Comparison of ENCODE assay signal across 8 cellular contexts in genomic region chr18:48023334-48024008, GRCh38.
DNase-seq lines count a peak whose midpoint lies in the region; ATAC-seq, FAIRE-seq and TF ChIP-seq lines count a peak whose summit lies in the region.

No MANE protein-coding gene starts in this region.

- H3K4me1 ChIP-seq in GM23248 (ENCODE audit: insufficient read depth): 0 out of 2 replicates have a peak, but pooled peaks cover 8% of the 10 kb centered on the region
- H3K4me1 ChIP-seq in astrocyte (ENCODE audit: insufficient read depth, low read length): peaks cover 19% of the 10 kb centered on the region
- H3K4me1 ChIP-seq in keratinocyte (ENCODE audit: control insufficient read depth, extremely low read depth, insufficient read depth, low read length): peaks cover 25% of the 10 kb centered on the region
- H3K4me1 ChIP-seq in upper lobe of right lung: peaks cover 26% of the 10 kb centered on the region

- DNase-seq in AG20443 (ENCODE audit: low spot score): peak; percentile 52
- peak; percentile 65 for DNase-seq in GM23248
- DNase-seq in NCI-H2196 treated with DMSO at 0.1 percent for 48 hours (lab: John Stamatoyannopoulos, UW; ENCODE audit: unreplicated experiment): peak; percentile 77
- peak; percentile 81 for DNase-seq in astrocyte (ENCODE audit: low read depth)
- peak; percentile 65 for DNase-seq in keratinocyte (ENCODE audit: low read depth, low spot score)
- DNase-seq in upper lobe of right lung: peak; percentile 44
- no peak for DNase-seq in immature natural killer cell
- no peak for DNase-seq in T-helper 17 cell

- H3K36me3 ChIP-seq in GM23248 (ENCODE audit: low read depth) (no peaks in the 10 kb centered on the region), astrocyte (ENCODE audit: insufficient read depth, low read length) (no peaks in the 10 kb centered on the region), keratinocyte (ENCODE audit: control insufficient read depth in 2 of 2, extremely low read depth in 1 of 2, insufficient read depth in 2 of 2, low read length in 2 of 2) (no peaks in the 10 kb centered on the region), upper lobe of right lung (no peaks in the 10 kb centered on the region)

- in situ Hi-C loops in GM23248 (cut with MboI): loop anchor here (25.0 kb wide), 1 partner anchor 811 kb away; no protein-coding TSS in a partner anchor

- H3K9me2 ChIP-seq in GM23248 (ENCODE audit: insufficient read depth): no peaks in the 10 kb centered on the region

- no peaks in the 10 kb centered on the region for H3F3A ChIP-seq in GM23248 (ENCODE audit: insufficient read depth)

- H4K20me1 ChIP-seq in GM23248 (ENCODE audit: insufficient read depth): no peaks in the 10 kb centered on the region
- H4K20me1 ChIP-seq in astrocyte (ENCODE audit: insufficient read depth, low read length): no peaks in the 10 kb centered on the region
- H4K20me1 ChIP-seq in keratinocyte (ENCODE audit: control insufficient read depth, extremely low read depth, insufficient read depth, low read length): no peaks in the 10 kb centered on the region

- ATAC-seq in upper lobe of right lung: peak; percentile 11
- no peak for ATAC-seq in T-helper 17 cell

- no peaks in the 10 kb centered on the region for H3K9me3 ChIP-seq in GM23248 (ENCODE audit: low read depth)
- H3K9me3 ChIP-seq in astrocyte (ENCODE audit: insufficient read depth, low read depth, low read length): no peaks in the 10 kb centered on the region
- no peaks in the 10 kb centered on the region for H3K9me3 ChIP-seq in keratinocyte (ENCODE audit: control insufficient read depth, low read depth, low read length)
- H3K9me3 ChIP-seq in upper lobe of right lung: no peaks in the 10 kb centered on the region
- H3K9me3 ChIP-seq in T-helper 17 cell (ENCODE audit: control insufficient read depth, low read length, poor library complexity, severe bottlenecking): no peaks in the 10 kb centered on the region

- H3K4me3 ChIP-seq in GM23248 (no peak overlapping the region), astrocyte (ENCODE audit: insufficient read depth, low read depth, low read length) (no peak overlapping the region), keratinocyte (ENCODE audit: control insufficient read depth in 2 of 3, extremely low read depth in 1 of 3, insufficient read depth in 2 of 3, low read depth in 1 of 3, low read length in 3 of 3) (no peak overlapping the region), upper lobe of right lung (no peak overlapping the region)

- peaks cover 1% of the 10 kb centered on the region for H3K9me3 Mint-ChIP-seq in astrocyte (ENCODE audit: unreplicated experiment)
- no peaks in the 10 kb centered on the region for H3K9me3 Mint-ChIP-seq in immature natural killer cell

- intact Hi-C loops in upper lobe of right lung (cut with DNase I): loop anchor here (10.0 kb wide), 1 partner anchor 249 kb away; no protein-coding TSS in a partner anchor

- H3K9ac ChIP-seq in GM23248: no peak overlapping the region
- peak overlapping the region; percentile 34 for H3K9ac ChIP-seq in astrocyte (ENCODE audit: low read length)
- peak overlapping the region; percentile 46 for H3K9ac ChIP-seq in keratinocyte (ENCODE audit: control insufficient read depth, extremely low read depth, insufficient read depth, low read length)

- H3K4me2 ChIP-seq in GM23248 (ENCODE audit: unreplicated experiment) (no peak overlapping the region), astrocyte (ENCODE audit: low read length) (peak overlapping the region; percentile 61), keratinocyte (ENCODE audit: control insufficient read depth, extremely low read depth, insufficient read depth, low read depth, low read length) (peak overlapping the region; percentile 43)

- H3K36me3 Mint-ChIP-seq in astrocyte (ENCODE audit: low read depth, unreplicated experiment) (no peaks in the 10 kb centered on the region), immature natural killer cell (no peaks in the 10 kb centered on the region), T-helper 17 cell (ENCODE audit: low read depth) (no peaks in the 10 kb centered on the region)

- no peaks in the 10 kb centered on the region; the same call in 1 of the 2 replicates for H3K27me3 ChIP-seq in GM23248 (replicated peaks; ENCODE audit: insufficient read depth)
- peaks cover 9% of the 10 kb centered on the region for H3K27me3 ChIP-seq in astrocyte (ENCODE audit: insufficient read depth, low read length)
- peaks cover 7% of the 10 kb centered on the region for H3K27me3 ChIP-seq in keratinocyte (ENCODE audit: control insufficient read depth, extremely low read depth, insufficient read depth, low read length)
- H3K27me3 ChIP-seq in upper lobe of right lung: no peaks in the 10 kb centered on the region

- H3K27ac Mint-ChIP-seq in astrocyte (ENCODE audit: unreplicated experiment) (peak overlapping the region; percentile 87), immature natural killer cell (no peak overlapping the region), T-helper 17 cell (no peak overlapping the region)

- H3K9me1 ChIP-seq in keratinocyte (ENCODE audit: control insufficient read depth, extremely low read depth, insufficient read depth, low read length): no peaks in the 10 kb centered on the region

- H3K79me2 ChIP-seq in GM23248 (ENCODE audit: insufficient read depth) (no peaks in the 10 kb centered on the region), astrocyte (ENCODE audit: insufficient read depth, low read length) (no peaks in the 10 kb centered on the region), keratinocyte (ENCODE audit: control insufficient read depth, insufficient read depth, low read length) (no peaks in the 10 kb centered on the region)

- WGBS in GM23248 (ENCODE audit: low coverage in 1 of 2, low lambda C conversion rate in 2 of 2, missing lambda C conversion rate in 2 of 2), 2 experiments: 30 to 33% methylated on average over 9 of the region's 9 CpGs

- FAIRE-seq in astrocyte (lab: Jason Lieb, UNC) (no peak), keratinocyte (lab: Jason Lieb, UNC) (peak; percentile 98)

- dilution Hi-C loops in keratinocyte (cut with MboI; ENCODE audit: extremely low pct_ligation_motif_present, low sequenced_read_pairs): no loop called here

- H3K4me1 Mint-ChIP-seq in astrocyte (ENCODE audit: low read depth, unreplicated experiment): peaks cover 20% of the 10 kb centered on the region
- peaks cover 0 to 6% of the 10 kb centered on the region in 2 donors for H3K4me1 Mint-ChIP-seq in immature natural killer cell
- H3K4me1 Mint-ChIP-seq in T-helper 17 cell: peaks cover 7% of the 10 kb centered on the region

- no peak overlapping the region for H3K27ac ChIP-seq in GM23248
- H3K27ac ChIP-seq in astrocyte (ENCODE audit: low read depth, low read length): peak overlapping the region; percentile 32
- peak overlapping the region; percentile 16 for H3K27ac ChIP-seq in keratinocyte (ENCODE audit: control insufficient read depth, insufficient read depth, low read length)
- H3K27ac ChIP-seq in upper lobe of right lung: no peak overlapping the region

- H2AFZ ChIP-seq in GM23248 (no peak overlapping the region), astrocyte (ENCODE audit: low read depth, low read length) (peak overlapping the region; percentile 20), keratinocyte (ENCODE audit: control insufficient read depth, low read length) (no peak overlapping the region)

- TF ChIP-seq CTCF in astrocyte (IDR thresholded peaks at IDR 0.05; ENCODE audit: insufficient read depth, low read depth, low read length) (peak; percentile 7), keratinocyte (optimal IDR thresholded peaks at IDR 0.05 in 1 of 3, IDR thresholded peaks at IDR 0.05 in 1 of 3, conservative IDR thresholded peaks at IDR 0.05 in 1 of 3; ENCODE audit: extremely low read depth in 1 of 3, insufficient read depth in 2 of 3, low read length in 3 of 3) (peak; percentile 54 to 88 (median 84)), upper lobe of right lung (IDR thresholded peaks at IDR 0.05) (peak; percentile 33)

- H3K27me3 Mint-ChIP-seq in astrocyte (ENCODE audit: low read depth, unreplicated experiment) (peaks cover 18% of the 10 kb centered on the region), immature natural killer cell (ENCODE audit: low read depth in 3 of 3) (peaks cover 2 to 22% (median 5%) of the 10 kb centered on the region in 3 donors), T-helper 17 cell (peaks cover 57% of the 10 kb centered on the region)

- H3K4me3 Mint-ChIP-seq in astrocyte (ENCODE audit: unreplicated experiment): no peak overlapping the region
- H3K4me3 Mint-ChIP-seq in immature natural killer cell: no peak overlapping the region
- no peak overlapping the region for H3K4me3 Mint-ChIP-seq in T-helper 17 cell

Comparison
In these comparisons a context has a peak if more than half of its experiments do, and no peak if none do; other contexts are left out.
1. DNase-seq: peak in AG20443 (single experiment), GM23248 (single experiment), NCI-H2196 treated with DMSO at 0.1 percent for 48 hours (single experiment), astrocyte (single experiment), keratinocyte (single experiment) and upper lobe of right lung (single experiment); none in immature natural killer cell (0 of 3) and T-helper 17 cell (0 of 3).
2. H3K27ac ChIP-seq: peak in astrocyte (single experiment) and keratinocyte (single experiment); none in GM23248 (single experiment) and upper lobe of right lung (single experiment).
3. CTCF ChIP-seq: peak in every context shown above with its lines; median percentile 84 in keratinocyte; 33 in upper lobe of right lung; 7 in astrocyte.